In genomic region chr7:99040104-99040958, GRCh38 we compare ENCODE assay signal across 8 cellular contexts.
DNase-seq lines count a peak whose midpoint lies in the region; ATAC-seq and TF ChIP-seq lines count a peak whose summit lies in the region.

No MANE protein-coding gene starts in this region.

- peaks cover 89% of the 10 kb centered on the region for H3K36me3 Mint-ChIP-seq in Caco-2 (ENCODE audit: insufficient read depth, unreplicated experiment)
- H3K36me3 Mint-ChIP-seq in activated T-helper 17 cell treated with anti-CD3 and anti-CD28 coated beads, Interleukin-2, amount 50 U/mL, for 72 hours (ENCODE audit: low read depth): peaks cover 100% of the 10 kb centered on the region
- H3K36me3 Mint-ChIP-seq in nephron progenitor cell (ENCODE audit: low read depth): peaks cover 82% of the 10 kb centered on the region

- peaks cover 13% of the 10 kb centered on the region for H3K4me1 Mint-ChIP-seq in Caco-2 (ENCODE audit: low read depth, unreplicated experiment)
- H3K4me1 Mint-ChIP-seq in activated T-helper 17 cell treated with anti-CD3 and anti-CD28 coated beads, Interleukin-2, amount 50 U/mL, for 72 hours: peaks cover 8% of the 10 kb centered on the region
- H3K4me1 Mint-ChIP-seq in nephron progenitor cell: peaks cover 14% of the 10 kb centered on the region

- H3K27me3 Mint-ChIP-seq in Caco-2 (ENCODE audit: insufficient read depth, unreplicated experiment): no peaks in the 10 kb centered on the region
- no peaks in the 10 kb centered on the region for H3K27me3 Mint-ChIP-seq in activated T-helper 17 cell treated with anti-CD3 and anti-CD28 coated beads, Interleukin-2, amount 50 U/mL, for 72 hours
- H3K27me3 Mint-ChIP-seq in nephron progenitor cell (ENCODE audit: low read depth, poor library complexity): peaks cover 3% of the 10 kb centered on the region

- H2AFZ ChIP-seq in PC-3 (ENCODE audit: low read length): no peak overlapping the region

- H3K9me3 ChIP-seq in Caco-2 (no peaks in the 10 kb centered on the region), PC-3 (ENCODE audit: low read length) (no peaks in the 10 kb centered on the region), stomach (no peaks in the 10 kb centered on the region)

- peak overlapping the region; percentile 87 for H3K27ac Mint-ChIP-seq in Caco-2 (ENCODE audit: unreplicated experiment)
- peak overlapping the region; percentile 49 for H3K27ac Mint-ChIP-seq in activated T-helper 17 cell treated with anti-CD3 and anti-CD28 coated beads, Interleukin-2, amount 50 U/mL, for 72 hours
- peak overlapping the region; percentile 87 for H3K27ac Mint-ChIP-seq in nephron progenitor cell

- H3K27ac ChIP-seq in PC-3 (ENCODE audit: low read length) (peak overlapping the region; percentile 80), stomach (peak overlapping the region; percentile 43 to 80 (median 77))

- peak; percentile 62 to 76 for TF ChIP-seq CTCF in Caco-2 (IDR thresholded peaks at IDR 0.05; ENCODE audit: insufficient read depth in 1 of 2, low read depth in 1 of 2, low read length in 1 of 2, severe bottlenecking in 1 of 2, unreplicated experiment in 1 of 2)
- TF ChIP-seq CTCF in PC-3 (conservative IDR thresholded peaks at IDR 0.05; ENCODE audit: low read depth, low read length): peak; percentile 86
- TF ChIP-seq CTCF in fibroblast of the aortic adventitia (IDR thresholded peaks at IDR 0.05; ENCODE audit: insufficient read depth, low read length): peak; percentile 63
- TF ChIP-seq CTCF in nephron progenitor cell (IDR thresholded peaks at IDR 0.05): peak; percentile 49
- peak in 5 of 7 experiments; percentile 50 to 86 (median 62) for TF ChIP-seq CTCF in stomach (IDR thresholded peaks at IDR 0.05)

- H3K79me2 ChIP-seq in PC-3 (ENCODE audit: low read length): peaks cover 17% of the 10 kb centered on the region; the same call in 1 of the 2 replicates

- POLR2A ChIA-PET in Caco-2 (lab: Charles Lee) (no interaction called here), PC-3 (lab: Charles Lee; ENCODE audit: unreplicated experiment) (no interaction called here)

- no peaks in the 10 kb centered on the region for H3K9me3 Mint-ChIP-seq in Caco-2 (ENCODE audit: unreplicated experiment)
- H3K9me3 Mint-ChIP-seq in activated T-helper 17 cell treated with anti-CD3 and anti-CD28 coated beads, Interleukin-2, amount 50 U/mL, for 72 hours: no peaks in the 10 kb centered on the region
- no peaks in the 10 kb centered on the region for H3K9me3 Mint-ChIP-seq in nephron progenitor cell

- intact Hi-C loops in Caco-2 (cut with micrococcal nuclease; ENCODE audit: unreplicated experiment): loop anchor here (1.0 to 5.0 kb wide), 3 partner anchors 102 to 273 kb away; partner anchors contain the start of gene SMURF1
- intact Hi-C loops in PC-3 (cut with micrococcal nuclease): loop anchor here (1.0 to 5.0 kb wide), 7 partner anchors 62 to 287 kb away; partner anchors contain the start of genes ARPC1A and SMURF1
- intact Hi-C loops in stomach (cut with DNase I; ENCODE audit: low total_unique reads): no loop called here

- H3K36me3 ChIP-seq in Caco-2 (ENCODE audit: control insufficient read depth, insufficient read depth, low read length): peaks cover 4% of the 10 kb centered on the region
- peaks cover 62% of the 10 kb centered on the region for H3K36me3 ChIP-seq in PC-3 (ENCODE audit: low read depth, low read length)
- H3K36me3 ChIP-seq in stomach: peaks cover 60 to 98% (median 93%) of the 10 kb centered on the region in 4 donors

- no peaks in the 10 kb centered on the region for H4K20me1 ChIP-seq in PC-3 (ENCODE audit: low read length)

- 62 to 67% (median 62%) methylated on average over 29 to 31 of the region's 31 CpGs for WGBS in stomach, 5 donors

- no peak overlapping the region for H3K4me3 ChIP-seq in Caco-2 (ENCODE audit: low read depth, low read length)
- no peak overlapping the region for H3K4me3 ChIP-seq in PC-3 (ENCODE audit: low read length)
- no peak overlapping the region for H3K4me3 ChIP-seq in fibroblast of the aortic adventitia (ENCODE audit: low read depth, low read length)
- no peak overlapping the region for H3K4me3 ChIP-seq in stomach

- peak; percentile 82 to 86 for DNase-seq in Caco-2
- DNase-seq in HuH-7.5 (ENCODE audit: low spot score): peak; percentile 96
- peak; percentile 90 for DNase-seq in PC-3
- peak; percentile 89 for DNase-seq in fibroblast of the aortic adventitia (ENCODE audit: low read depth)
- peak; percentile 79 for DNase-seq in nephron progenitor cell
- DNase-seq in stomach: peak; percentile 85

- ATAC-seq in PC-3: peak; percentile 77
- ATAC-seq in activated T-helper 17 cell treated with anti-CD3 and anti-CD28 coated beads, Interleukin-2, amount 50 U/mL, for 72 hours (replicated peaks): peak; percentile 79
- ATAC-seq in HG03520 (IDR thresholded peaks at IDR 0.05; ENCODE audit: unreplicated experiment): no peak

- H3F3A ChIP-seq in PC-3 (ENCODE audit: low read length, unreplicated experiment): no peaks in the 10 kb centered on the region

- no peak for TF ChIP-seq EP300 in stomach (IDR thresholded peaks at IDR 0.05)

- no peaks in the 10 kb centered on the region for H3K27me3 ChIP-seq in Caco-2 (replicated peaks; ENCODE audit: control insufficient read depth, insufficient read depth, low read length)
- no peaks in the 10 kb centered on the region for H3K27me3 ChIP-seq in PC-3 (ENCODE audit: low read length)
- no peaks in the 10 kb centered on the region for H3K27me3 ChIP-seq in stomach

- H3K4me3 Mint-ChIP-seq in Caco-2 (ENCODE audit: unreplicated experiment) (no peak overlapping the region), nephron progenitor cell (no peak overlapping the region)
- no peak overlapping the region for H3K4me3 Mint-ChIP-seq in activated T-helper 17 cell treated with anti-CD3 and anti-CD28 coated beads, Interleukin-2, amount 50 U/mL, for 72 hours

- H3K4me1 ChIP-seq in Caco-2 (no peaks in the 10 kb centered on the region), PC-3 (ENCODE audit: insufficient read depth, low read length) (peaks cover 26% of the 10 kb centered on the region), stomach (peaks cover 16 to 34% (median 25%) of the 10 kb centered on the region in 4 donors)

- H3K9me2 ChIP-seq in PC-3 (replicated peaks; ENCODE audit: low read length): no peaks in the 10 kb centered on the region

- H3K4me2 ChIP-seq in PC-3 (ENCODE audit: low read length): peak overlapping the region; percentile 10; the same call in 1 of the 2 replicates

- peak overlapping the region; percentile 28; the same call in 1 of the 2 replicates for H3K9ac ChIP-seq in PC-3 (ENCODE audit: low read length)

- CTCF ChIA-PET in Caco-2 (lab: Charles Lee) (interaction anchor here (0.8 to 1.0 kb wide), 2 partner anchors 171 to 267 kb away, joined by 3 read pairs; no protein-coding TSS in a partner anchor), PC-3 (lab: Charles Lee) (interaction anchor here (0.6 to 0.8 kb wide), 2 partner anchors 171 to 286 kb away, joined by 3 to 4 read pairs; no protein-coding TSS in a partner anchor)

- BruUV-seq in Caco-2 (replicated peaks; lab: Mats Ljungman, UMichigan): no TSS peak
- no TSS peak for BruUV-seq in PC-3 (replicated peaks; lab: Mats Ljungman, UMichigan)

- no peak for TF ChIP-seq POLR2A in stomach (IDR thresholded peaks at IDR 0.05)
